ENCODE assay signal across 10 cellular contexts in the genomic region with DNA sequence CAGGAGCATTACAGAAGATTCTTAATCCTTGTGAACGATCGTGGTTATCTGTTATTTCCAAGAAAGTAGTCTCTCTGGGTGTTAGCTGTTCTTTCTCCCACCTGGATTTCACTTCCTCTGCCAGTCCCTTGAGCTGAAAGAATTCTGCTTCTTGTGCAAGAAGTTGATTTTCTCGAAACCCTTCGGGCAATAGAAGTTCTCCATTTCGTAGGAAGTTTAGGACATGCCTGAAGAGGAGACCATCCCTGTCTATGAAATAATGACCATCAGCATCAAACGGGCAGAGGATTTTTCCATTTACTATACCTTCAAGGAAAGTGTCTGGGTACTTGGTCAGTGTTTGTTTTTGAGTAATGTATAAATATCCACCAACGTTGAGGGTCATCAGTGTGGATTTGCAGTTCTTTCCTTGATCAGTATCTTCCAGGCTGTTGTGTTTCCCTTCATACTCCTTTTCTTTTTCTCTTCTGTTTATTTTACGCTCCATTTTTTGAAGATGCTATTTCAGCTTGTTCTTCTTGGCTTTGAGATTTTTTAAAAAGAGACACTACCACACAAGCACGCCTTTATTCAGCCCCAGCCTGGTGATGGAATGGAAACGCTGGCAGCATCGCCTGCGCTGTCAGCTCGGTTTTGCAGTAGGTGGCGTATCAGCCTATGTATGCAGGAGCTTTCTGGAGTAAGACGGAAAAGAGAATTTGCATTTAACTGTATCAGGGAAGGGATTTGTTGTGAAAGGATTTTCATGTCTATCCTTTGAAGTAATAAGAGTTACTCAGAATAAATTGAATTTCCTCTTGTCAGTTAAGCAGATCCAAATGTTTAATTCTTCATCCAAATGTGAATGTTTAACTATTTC. TPM values are rescaled to one million over a fixed set of nuclear protein-coding genes. Genes with fewer than 3 reads are reported as not detected.
DNase-seq lines count a peak whose midpoint lies in the region; ATAC-seq and TF ChIP-seq lines count a peak whose summit lies in the region.
"Had no signal": no experiment of that assay in that cellular context is flagged by ENCODE, and none has a peak within 500 bp of the region (broad histone marks: within the 10 kb centered on the region; RNA-seq: fewer than 3 reads in every experiment).

No MANE protein-coding gene starts in this region.

- H2BK5ac ChIP-seq in neuronal stem cell (ENCODE audit: low read length), result no peak overlapping the region

- H3K14ac ChIP-seq in neuronal stem cell (ENCODE audit: low read length), result no peak overlapping the region

- ATAC-seq in HG03460 (IDR thresholded peaks at IDR 0.05; ENCODE audit: unreplicated experiment), result no peak
- no peak for ATAC-seq in stimulated activated naive B cell treated with anti-CD40 and anti-IgM and Interleukin-4, amounts not matched to agents 10 μg/mL and 1 μg/mL and 100 μg/mL, for 72 hours (replicated peaks)

- no peak overlapping the region for H2AK5ac ChIP-seq in neuronal stem cell (ENCODE audit: low read depth, low read length)

- H3K4me3 Mint-ChIP-seq in stimulated activated naive B cell treated with anti-CD40 and anti-IgM and Interleukin-4, amounts not matched to agents 10 μg/mL and 1 μg/mL and 100 μg/mL, for 72 hours, result no peak overlapping the region
- H3K4me3 Mint-ChIP-seq: activated naive CD4-positive, alpha-beta T cell treated with anti-CD3 and anti-CD28 coated beads, Interleukin-2, amount 50 U/mL, for 24 hours had no signal

- WGBS in neuronal stem cell (ENCODE audit: extremely low coverage in 2 of 2, insufficient read length in 2 of 2, insufficient replicate concordance in 1 of 2), 2 donors, result no CpG with 5 or more reads among the region's 15 CpGs

- H3K27ac ChIP-seq in neuronal stem cell (replicated peaks; ENCODE audit: low read length), result no peak overlapping the region
- H3K27ac ChIP-seq: SK-N-MC had no signal

- H3K4me2 ChIP-seq in neuronal stem cell (ENCODE audit: insufficient read depth, low read length, poor library complexity, severe bottlenecking), result no peak overlapping the region

- H3K79me1 ChIP-seq in neuronal stem cell (ENCODE audit: low read depth, low read length), result no peaks in the 10 kb centered on the region

- DNase-seq in MV-4-11 (lab: John Stamatoyannopoulos, UW), result peak; percentile 50
- peak; percentile 67 to 83 for DNase-seq in cardiac fibroblast (ENCODE audit: low read depth in 2 of 2)
- peak; percentile 32 for DNase-seq in iPS-NIHi7 (ENCODE audit: extremely low spot score)
- peak; percentile 62 for DNase-seq in stromal cell of bone marrow (ENCODE audit: low read depth)
- no peak for DNase-seq in neuronal stem cell (ENCODE audit: low spot score)
- DNase-seq in effector CD8-positive, alpha-beta T cell (lab: John Stamatoyannopoulos, UW), result no peak
- DNase-seq in stimulated activated naive B cell treated with anti-CD40 and anti-IgM and Interleukin-4, amounts not matched to agents 10 μg/mL and 1 μg/mL and 100 μg/mL, for 72 hours, result no peak

- H3K27me3 ChIP-seq in neuronal stem cell (ENCODE audit: control insufficient read depth in 3 of 3, insufficient read depth in 3 of 3, low read depth in 1 of 3, low read length in 3 of 3), result no peaks in the 10 kb centered on the region

- no peak overlapping the region for H3K4ac ChIP-seq in neuronal stem cell (ENCODE audit: low read length)

- H3K27ac Mint-ChIP-seq in stimulated activated naive B cell treated with anti-CD40 and anti-IgM and Interleukin-4, amounts not matched to agents 10 μg/mL and 1 μg/mL and 100 μg/mL, for 72 hours, result no peak overlapping the region
- H3K27ac Mint-ChIP-seq: activated naive CD4-positive, alpha-beta T cell treated with anti-CD3 and anti-CD28 coated beads, Interleukin-2, amount 50 U/mL, for 24 hours had no signal

- no peak overlapping the region for H4K91ac ChIP-seq in neuronal stem cell (ENCODE audit: low read depth, low read length, poor library complexity)

- H2BK12ac ChIP-seq in neuronal stem cell (ENCODE audit: low read length), result no peak overlapping the region

- peak; percentile 64 for TF ChIP-seq CTCF in cardiac fibroblast (IDR thresholded peaks at IDR 0.05; ENCODE audit: low read depth, low read length)

- H3K4me3 ChIP-seq in cardiac fibroblast (replicated peaks in 1 of 2; ENCODE audit: low read depth in 2 of 2, low read length in 2 of 2), result no peak overlapping the region
- H3K4me3 ChIP-seq in neuronal stem cell (ENCODE audit: low read length in 2 of 2), result no peak overlapping the region
- H3K4me3 ChIP-seq: SK-N-MC had no signal

- peaks cover 13 to 22% of the 10 kb centered on the region in 2 donors for H3K36me3 Mint-ChIP-seq in stimulated activated naive B cell treated with anti-CD40 and anti-IgM and Interleukin-4, amounts not matched to agents 10 μg/mL and 1 μg/mL and 100 μg/mL, for 72 hours

- H2BK15ac ChIP-seq in neuronal stem cell (ENCODE audit: low read length), result no peak overlapping the region

- no peaks in the 10 kb centered on the region for H3K4me1 ChIP-seq in neuronal stem cell (ENCODE audit: control insufficient read depth in 2 of 2, insufficient read depth in 1 of 2, low read depth in 1 of 2, low read length in 2 of 2)

- no peaks in the 10 kb centered on the region for H3K9me3 Mint-ChIP-seq in stimulated activated naive B cell treated with anti-CD40 and anti-IgM and Interleukin-4, amounts not matched to agents 10 μg/mL and 1 μg/mL and 100 μg/mL, for 72 hours
- H3K9me3 Mint-ChIP-seq: activated naive CD4-positive, alpha-beta T cell treated with anti-CD3 and anti-CD28 coated beads, Interleukin-2, amount 50 U/mL, for 24 hours had no signal

- no peak overlapping the region for H2BK120ac ChIP-seq in neuronal stem cell (ENCODE audit: low read depth, low read length)

- no peaks in the 10 kb centered on the region for H3K27me3 Mint-ChIP-seq in stimulated activated naive B cell treated with anti-CD40 and anti-IgM and Interleukin-4, amounts not matched to agents 10 μg/mL and 1 μg/mL and 100 μg/mL, for 72 hours
- H3K27me3 Mint-ChIP-seq: activated naive CD4-positive, alpha-beta T cell treated with anti-CD3 and anti-CD28 coated beads, Interleukin-2, amount 50 U/mL, for 24 hours had no signal

- peaks cover 10 to 30% of the 10 kb centered on the region in 2 donors for H3K4me1 Mint-ChIP-seq in stimulated activated naive B cell treated with anti-CD40 and anti-IgM and Interleukin-4, amounts not matched to agents 10 μg/mL and 1 μg/mL and 100 μg/mL, for 72 hours

- no peak overlapping the region for H3K18ac ChIP-seq in neuronal stem cell (ENCODE audit: low read length)

- H4K8ac ChIP-seq in neuronal stem cell (ENCODE audit: low read depth, low read length), result no peak overlapping the region

- no peaks in the 10 kb centered on the region for H3K9me3 ChIP-seq in neuronal stem cell (replicated peaks in 1 of 2; ENCODE audit: control insufficient read depth in 2 of 2, insufficient read depth in 1 of 2, low read depth in 1 of 2, low read length in 2 of 2)

- H2AFZ ChIP-seq in neuronal stem cell (ENCODE audit: low read length), result no peak overlapping the region

- no peak overlapping the region for H3K23ac ChIP-seq in neuronal stem cell (ENCODE audit: low read depth, low read length, poor library complexity)

- H3K36me3 ChIP-seq in neuronal stem cell (replicated peaks in 1 of 2; ENCODE audit: control insufficient read depth in 2 of 2, insufficient read depth in 2 of 2, low read length in 2 of 2), result peaks cover 0 to 10% of the 10 kb centered on the region in 2 donors

- H3K9ac ChIP-seq in neuronal stem cell (ENCODE audit: low read depth, low read length, poor library complexity), result no peak overlapping the region

RNA-seq across cellular contexts. Expression of gene KCTD4, which starts 6.5 kb away (rescaled TPM):
- polyA plus RNA-seq in neuronal stem cell (2013, experiment 1 of 2), result not detected
- polyA plus RNA-seq in neuronal stem cell (2013, experiment 2 of 2), result not detected

Comparison
In these comparisons a context has a peak if more than half of its experiments do, and no peak if none do; other contexts are left out.
1. DNase-seq: peak in MV-4-11 (single experiment), cardiac fibroblast (2 of 2), iPS-NIHi7 (single experiment) and stromal cell of bone marrow (single experiment); none in neuronal stem cell (single experiment), effector CD8-positive, alpha-beta T cell (single experiment) and stimulated activated naive B cell treated with anti-CD40 and anti-IgM and Interleukin-4, amounts not matched to agents 10 μg/mL and 1 μg/mL and 100 μg/mL, for 72 hours (single experiment).